Comparison of ENCODE assay signal across 16 cellular contexts in genomic region chr20:41058674-41059008, GRCh38. TPM values are rescaled to one million over a fixed set of nuclear protein-coding genes. Genes with fewer than 3 reads are reported as not detected.
DNase-seq lines count a peak whose midpoint lies in the region; ATAC-seq and TF ChIP-seq lines count a peak whose summit lies in the region.
"Had no signal": no experiment of that assay in that cellular context is flagged by ENCODE, and none has a peak within 500 bp of the region (broad histone marks: within the 10 kb centered on the region; RNA-seq: fewer than 3 reads in every experiment).

No MANE protein-coding gene starts in this region.

- H3K36me3 ChIP-seq in ACC112 (ENCODE audit: insufficient read depth, low read length) (peaks cover 31% of the 10 kb centered on the region), muscle layer of duodenum (ENCODE audit: control insufficient read depth in 1 of 2, insufficient read depth in 2 of 2, low read length in 2 of 2) (peaks cover 16 to 17% of the 10 kb centered on the region in 2 donors)
- H3K36me3 ChIP-seq: thoracic aorta had no signal

- peaks cover 41% of the 10 kb centered on the region for H3K4me1 ChIP-seq in ACC112 (ENCODE audit: control insufficient read depth, insufficient read depth, low read length, unreplicated experiment)
- peaks cover 11 to 35% of the 10 kb centered on the region in 2 donors for H3K4me1 ChIP-seq in muscle layer of duodenum (ENCODE audit: control insufficient read depth in 1 of 2, insufficient read depth in 2 of 2, low read length in 2 of 2)

- H3K27ac ChIP-seq in ACC112 (ENCODE audit: low read depth, low read length): peak overlapping the region; percentile 68
- H3K27ac ChIP-seq in muscle layer of duodenum (ENCODE audit: low read length): peak overlapping the region; percentile 10

- peaks cover 97% of the 10 kb centered on the region for H3K79me2 ChIP-seq in ACC112 (ENCODE audit: control insufficient read depth, insufficient read depth, low read length, unreplicated experiment)

- no peak for TF ChIP-seq CTCF in HFFc6 (IDR thresholded peaks at IDR 0.05)

- peaks cover 67% of the 10 kb centered on the region for H3K4me1 Mint-ChIP-seq in HFFc6 (ENCODE audit: low read depth)
- peaks cover 61% of the 10 kb centered on the region for H3K4me1 Mint-ChIP-seq in activated naive CD8-positive, alpha-beta T cell treated with anti-CD3 and anti-CD28 coated beads, Interleukin-2, amount 50 U/mL, for 24 hours

- DNase-seq in HFFc6 (no peak), COR-L47 (lab: John Stamatoyannopoulos, UW) (no peak), cortex of kidney (lab: John Stamatoyannopoulos, UW) (no peak)
- DNase-seq in activated naive CD8-positive, alpha-beta T cell treated with anti-CD3 and anti-CD28 coated beads, Interleukin-2, amount 50 U/mL, for 24 hours: no peak
- DNase-seq: activated effector memory CD4-positive, alpha-beta T cell treated with anti-CD3 and anti-CD28 coated beads, Interleukin-2, amount 50 U/mL, for 16 hours; AML-193; effector CD8-positive, alpha-beta T cell; NCI-H1417 treated with DMSO at 0.1 percent for 48 hours; right cardiac atrium; stimulated activated naive B cell treated with anti-CD40 and anti-IgM and Interleukin-4, amounts not matched to agents 10 μg/mL and 1 μg/mL and 100 μg/mL, for 72 hours had no signal

- H3K36me3 Mint-ChIP-seq in HFFc6 (ENCODE audit: low read depth): peaks cover 30% of the 10 kb centered on the region
- H3K36me3 Mint-ChIP-seq in activated naive CD8-positive, alpha-beta T cell treated with anti-CD3 and anti-CD28 coated beads, Interleukin-2, amount 50 U/mL, for 24 hours (ENCODE audit: low read depth): peaks cover 59% of the 10 kb centered on the region

- H3K9me3 ChIP-seq in muscle layer of duodenum (ENCODE audit: control insufficient read depth in 1 of 2, low read length in 2 of 2): no peaks in the 10 kb centered on the region
- H3K9me3 ChIP-seq: Caco-2, left lung, thoracic aorta had no signal

- H3K9me3 Mint-ChIP-seq in HFFc6: no peaks in the 10 kb centered on the region
- H3K9me3 Mint-ChIP-seq in activated naive CD8-positive, alpha-beta T cell treated with anti-CD3 and anti-CD28 coated beads, Interleukin-2, amount 50 U/mL, for 24 hours: peaks cover 8% of the 10 kb centered on the region

- H3K27me3 Mint-ChIP-seq in HFFc6 (ENCODE audit: insufficient read depth): no peaks in the 10 kb centered on the region; the same call in 1 of the 2 replicates
- H3K27me3 Mint-ChIP-seq in activated naive CD8-positive, alpha-beta T cell treated with anti-CD3 and anti-CD28 coated beads, Interleukin-2, amount 50 U/mL, for 24 hours: no peaks in the 10 kb centered on the region
- H3K27me3 Mint-ChIP-seq: stimulated activated naive B cell treated with anti-CD40 and anti-IgM and Interleukin-4, amounts not matched to agents 10 μg/mL and 1 μg/mL and 100 μg/mL, for 72 hours had no signal

- peak overlapping the region; percentile 87 for H3K27ac Mint-ChIP-seq in HFFc6
- peak overlapping the region; percentile 51 for H3K27ac Mint-ChIP-seq in activated naive CD8-positive, alpha-beta T cell treated with anti-CD3 and anti-CD28 coated beads, Interleukin-2, amount 50 U/mL, for 24 hours
- H3K27ac Mint-ChIP-seq: stimulated activated naive B cell treated with anti-CD40 and anti-IgM and Interleukin-4, amounts not matched to agents 10 μg/mL and 1 μg/mL and 100 μg/mL, for 72 hours had no signal

- H3K27me3 ChIP-seq in ACC112 (ENCODE audit: insufficient read depth, low read length) (no peaks in the 10 kb centered on the region), muscle layer of duodenum (ENCODE audit: low read depth, low read length) (no peaks in the 10 kb centered on the region)
- H3K27me3 ChIP-seq: left lung had no signal

- H3K4me3 Mint-ChIP-seq in HFFc6: peak overlapping the region; percentile 50
- H3K4me3 Mint-ChIP-seq in activated naive CD8-positive, alpha-beta T cell treated with anti-CD3 and anti-CD28 coated beads, Interleukin-2, amount 50 U/mL, for 24 hours: no peak overlapping the region
- H3K4me3 Mint-ChIP-seq: stimulated activated naive B cell treated with anti-CD40 and anti-IgM and Interleukin-4, amounts not matched to agents 10 μg/mL and 1 μg/mL and 100 μg/mL, for 72 hours had no signal

- H3K4me3 ChIP-seq in ACC112 (ENCODE audit: low read depth, low read length) (no peak overlapping the region), muscle layer of duodenum (ENCODE audit: low read depth in 1 of 2, low read length in 2 of 2) (no peak overlapping the region)
- H3K4me3 ChIP-seq: left lung, thoracic aorta had no signal

- ATAC-seq in activated naive CD8-positive, alpha-beta T cell treated with anti-CD3 and anti-CD28 coated beads, Interleukin-2, amount 50 U/mL, for 24 hours: no peak
- ATAC-seq in HG02763 (IDR thresholded peaks at IDR 0.05; ENCODE audit: unreplicated experiment): no peak
- ATAC-seq: stimulated activated naive B cell treated with anti-CD40 and anti-IgM and Interleukin-4, amounts not matched to agents 10 μg/mL and 1 μg/mL and 100 μg/mL, for 72 hours had no signal

- no peak overlapping the region for H2AFZ ChIP-seq in ACC112 (ENCODE audit: low read length, unreplicated experiment)

RNA-seq across cellular contexts. Expression of gene TOP1, which starts 30.0 kb away (rescaled TPM):
- 10 to 100 TPM; 62.1 to 77.0 (median 73.0) TPM for total RNA-seq in HFFc6 (2021; fragmentation: NEBNext Ultra II Directional; extraction: Animal tissue kit (Norgen Biotek cat#: 25700))
